Comparison of ENCODE assay signal across 1 cellular context in the genomic region with DNA sequence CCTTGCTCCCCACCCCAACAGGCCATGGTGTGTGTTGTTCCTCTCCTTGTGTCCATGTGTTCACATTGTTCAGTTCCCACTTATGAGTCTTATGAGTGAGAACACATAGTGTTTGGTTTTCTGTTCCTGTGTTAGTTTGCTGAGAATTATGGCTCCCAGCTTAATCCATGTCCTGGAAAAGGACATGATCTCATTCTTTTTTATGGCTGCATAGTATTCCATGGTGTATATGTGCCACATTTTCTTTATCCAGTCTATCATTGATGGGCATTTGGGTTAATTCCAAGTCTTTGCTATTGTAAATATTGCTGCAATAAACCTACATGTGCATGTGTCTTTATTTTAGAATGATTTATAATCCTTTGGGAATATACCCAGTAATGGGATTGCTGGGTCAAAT. TPM values are rescaled to one million over a fixed set of nuclear protein-coding genes. Genes with fewer than 3 reads are reported as not detected.
"Had no signal": no experiment of that assay in that cellular context is flagged by ENCODE, and none has a peak within 500 bp of the region (broad histone marks: within the 10 kb centered on the region; RNA-seq: fewer than 3 reads in every experiment).

No MANE protein-coding gene starts in this region.

RNA-seq across cellular contexts. Expression of gene TSHZ2, which starts 5.6 kb away (rescaled TPM):
- total RNA-seq: endothelial cell of umbilical vein had no signal
